9 cellular contexts compared by ENCODE assay signal in genomic region chr4:52744588-52744987, GRCh38. TPM values are rescaled to one million over a fixed set of nuclear protein-coding genes. Genes with fewer than 3 reads are reported as not detected.
"Had no signal": no experiment of that assay in that cellular context is flagged by ENCODE, and none has a peak within 500 bp of the region (broad histone marks: within the 10 kb centered on the region; RNA-seq: fewer than 3 reads in every experiment).

No MANE protein-coding gene starts in this region.

- H3K4me3 ChIP-seq: GM23248 had no signal

- H3K9ac ChIP-seq: GM23248, KMS-11 had no signal

- DNase-seq: GM23248, GOT3, H9, HCEC 1CT, KBM-7 had no signal

- FAIRE-seq: H54 had no signal

- H2AFZ ChIP-seq: GM23248 had no signal

- H3K4me3 Mint-ChIP-seq: H9, IgD-negative memory B cell had no signal

- H3K27ac ChIP-seq: GM23248, HL-60, KMS-11 had no signal

- H3K27ac Mint-ChIP-seq: H9 had no signal

- H3K4me2 ChIP-seq: KMS-11 had no signal

RNA-seq across cellular contexts. Expression of gene ERVMER34-1, which starts 6.6 kb away (rescaled TPM):
- total RNA-seq: GM23248 had no signal
- polyA plus RNA-seq: GM23248, IgD-negative memory B cell had no signal
